Comparison of ENCODE assay signal across 9 cellular contexts in the genomic region with DNA sequence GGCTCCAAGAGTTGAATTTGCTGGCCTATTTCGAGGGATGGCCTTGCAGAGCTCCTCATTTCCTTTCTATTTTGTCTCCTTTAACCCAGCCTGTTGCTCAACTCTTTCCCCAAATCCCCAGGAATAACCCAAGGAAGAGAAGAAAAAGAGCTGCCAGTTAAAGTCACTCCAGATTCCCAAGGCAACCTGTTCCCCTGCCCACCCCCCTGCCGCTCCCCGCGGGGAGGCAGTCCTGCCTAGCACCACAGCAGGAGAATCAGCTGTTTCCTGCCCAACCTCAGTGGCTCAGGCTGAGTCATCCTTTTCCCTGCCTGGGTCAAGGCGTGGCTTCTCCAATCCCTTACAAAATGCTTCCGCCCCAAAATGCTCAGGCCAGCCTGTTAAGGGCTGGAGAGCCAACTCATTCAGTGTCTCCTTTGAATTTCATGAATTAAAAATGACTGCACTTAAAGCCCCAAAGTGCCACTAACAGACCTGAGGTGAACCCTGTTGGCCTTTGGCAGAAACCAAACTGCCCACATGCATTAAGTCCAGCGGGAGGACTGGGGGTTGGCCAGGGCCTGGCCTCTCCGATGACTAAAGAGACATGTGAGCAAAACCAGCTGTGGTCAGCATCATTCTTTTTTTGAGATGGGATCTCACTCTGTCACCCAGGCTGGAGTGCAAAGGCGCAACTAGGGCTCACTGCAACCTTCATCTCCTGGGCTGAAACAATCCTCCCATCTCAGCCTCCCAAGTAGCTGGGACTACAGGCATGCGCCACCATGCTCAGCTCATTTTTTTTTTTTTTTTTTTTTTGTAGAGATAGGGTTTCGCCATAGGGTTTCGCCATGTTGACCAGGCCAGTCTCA.
DNase-seq lines count a peak whose midpoint lies in the region; ATAC-seq and TF ChIP-seq lines count a peak whose summit lies in the region.
"Had no signal": no experiment of that assay in that cellular context is flagged by ENCODE, and none has a peak within 500 bp of the region (broad histone marks: within the 10 kb centered on the region; RNA-seq: fewer than 3 reads in every experiment).

No MANE protein-coding gene starts in this region.

- no peaks in the 10 kb centered on the region for H4K20me1 ChIP-seq in GM23338 (replicated peaks; ENCODE audit: insufficient read depth)

- H3K27ac ChIP-seq in GM23338 (ENCODE audit: low read depth) (peak overlapping the region; percentile 58; the same call in 1 of the 2 replicates), suprapubic skin (peak overlapping the region; percentile 74)

- 0 out of 4 replicates have a peak, but pooled peaks of 1 of the 2 experiments have one; percentile 2 for TF ChIP-seq CTCF in GM23338 (conservative IDR thresholded peaks at IDR 0.05; ENCODE audit: low read depth in 2 of 2)
- peak; percentile 9 for TF ChIP-seq CTCF in cardiac fibroblast (IDR thresholded peaks at IDR 0.05; ENCODE audit: low read depth, low read length)
- no peak for TF ChIP-seq CTCF in suprapubic skin (IDR thresholded peaks at IDR 0.05)

- H3K79me2 ChIP-seq in GM23338 (replicated peaks; ENCODE audit: insufficient read depth): no peaks in the 10 kb centered on the region

- peak overlapping the region; percentile 44; the same call in 1 of the 2 replicates for H3K4me2 ChIP-seq in GM23338

- peaks cover 6% of the 10 kb centered on the region for H3K27me3 Mint-ChIP-seq in GM23338 (ENCODE audit: insufficient read depth, low read depth, poor library complexity)
- H3K27me3 Mint-ChIP-seq: T-cell had no signal

- H3K27ac Mint-ChIP-seq in GM23338: peak overlapping the region; percentile 72
- H3K27ac Mint-ChIP-seq: T-cell had no signal

- DNase-seq in GM23338 (ENCODE audit: low spot score) (peak; percentile 88), NOMO-1 treated with DMSO at 0.1 percent for 48 hours (lab: John Stamatoyannopoulos, UW; ENCODE audit: unreplicated experiment) (peak; percentile 77), cardiac fibroblast (ENCODE audit: low read depth in 2 of 2) (peak; percentile 93 to 97), kidney tubule cell (ENCODE audit: low spot score) (peak; percentile 92), suprapubic skin (ENCODE audit: low spot score in 2 of 2) (peak; percentile 88 to 93), GM19240 (ENCODE audit: insufficient read length, low spot score) (no peak)

- no peaks in the 10 kb centered on the region for H3K27me3 ChIP-seq in GM23338 (ENCODE audit: insufficient read depth)
- no peaks in the 10 kb centered on the region for H3K27me3 ChIP-seq in suprapubic skin

- no peaks in the 10 kb centered on the region for H3F3A ChIP-seq in GM23338 (replicated peaks; ENCODE audit: low read depth)

- H3K36me3 ChIP-seq in GM23338 (ENCODE audit: insufficient read depth): no peaks in the 10 kb centered on the region
- H3K36me3 ChIP-seq in suprapubic skin: no peaks in the 10 kb centered on the region

- peaks cover 5% of the 10 kb centered on the region; the same call in 2 of the 3 replicates for H3K36me3 Mint-ChIP-seq in GM23338 (ENCODE audit: low read depth)
- H3K36me3 Mint-ChIP-seq: T-cell had no signal

- TF ChIP-seq EP300 in suprapubic skin (IDR thresholded peaks at IDR 0.05): no peak

- ATAC-seq in GM23338 (peak; percentile 97), HG02840 (IDR thresholded peaks at IDR 0.05; ENCODE audit: low FRiP score, unreplicated experiment) (no peak), GM18498 (IDR thresholded peaks at IDR 0.05; ENCODE audit: unreplicated experiment) (no peak)
- ATAC-seq: T-cell had no signal

- no peak for TF ChIP-seq POLR2A in suprapubic skin (IDR thresholded peaks at IDR 0.05)

- peak overlapping the region; percentile 8; the same call in 1 of the 2 replicates for H2AFZ ChIP-seq in GM23338

- no peak overlapping the region for H3K4me3 ChIP-seq in GM23338
- peak overlapping the region in 1 of 2 donors; percentile 7 for H3K4me3 ChIP-seq in cardiac fibroblast (replicated peaks in 1 of 2; ENCODE audit: low read depth in 2 of 2, low read length in 2 of 2)
- no peak overlapping the region for H3K4me3 ChIP-seq in suprapubic skin

- peaks cover 12% of the 10 kb centered on the region for H3K9me3 Mint-ChIP-seq in GM23338
- H3K9me3 Mint-ChIP-seq: T-cell had no signal

- no peaks in the 10 kb centered on the region for H3K9me3 ChIP-seq in suprapubic skin

- H3K4me1 ChIP-seq in GM23338 (ENCODE audit: insufficient read depth) (peaks cover 10% of the 10 kb centered on the region), suprapubic skin (peaks cover 40% of the 10 kb centered on the region)

- WGBS in suprapubic skin: 42% methylated on average over 12 of the region's 12 CpGs

- H3K4me1 Mint-ChIP-seq in GM23338: peaks cover 17% of the 10 kb centered on the region

- no peaks in the 10 kb centered on the region for H3K9me2 ChIP-seq in GM23338 (ENCODE audit: insufficient read depth)

- H3K4me3 Mint-ChIP-seq in GM23338: peak overlapping the region; percentile 21; the same call in 1 of the 3 replicates
- H3K4me3 Mint-ChIP-seq: T-cell had no signal

TF ChIP-seq in GM23338, 12 proteins besides CTCF, POLR2A, EP300 and RAD21 (continues in another document):
- TF ChIP-seq EZH2phosphoT487 (IDR thresholded peaks at IDR 0.05; ENCODE audit: unreplicated experiment) (no peak), POLR2AphosphoS5 (IDR thresholded peaks at IDR 0.05; ENCODE audit: low read depth) (no peak), CREB1 (CRISPR knock-in tag; IDR thresholded peaks at IDR 0.05; ENCODE audit: low read depth) (0 out of 2 replicates have a peak, but pooled peaks have one; percentile 11)
- TF ChIP-seq, protein P1, sequence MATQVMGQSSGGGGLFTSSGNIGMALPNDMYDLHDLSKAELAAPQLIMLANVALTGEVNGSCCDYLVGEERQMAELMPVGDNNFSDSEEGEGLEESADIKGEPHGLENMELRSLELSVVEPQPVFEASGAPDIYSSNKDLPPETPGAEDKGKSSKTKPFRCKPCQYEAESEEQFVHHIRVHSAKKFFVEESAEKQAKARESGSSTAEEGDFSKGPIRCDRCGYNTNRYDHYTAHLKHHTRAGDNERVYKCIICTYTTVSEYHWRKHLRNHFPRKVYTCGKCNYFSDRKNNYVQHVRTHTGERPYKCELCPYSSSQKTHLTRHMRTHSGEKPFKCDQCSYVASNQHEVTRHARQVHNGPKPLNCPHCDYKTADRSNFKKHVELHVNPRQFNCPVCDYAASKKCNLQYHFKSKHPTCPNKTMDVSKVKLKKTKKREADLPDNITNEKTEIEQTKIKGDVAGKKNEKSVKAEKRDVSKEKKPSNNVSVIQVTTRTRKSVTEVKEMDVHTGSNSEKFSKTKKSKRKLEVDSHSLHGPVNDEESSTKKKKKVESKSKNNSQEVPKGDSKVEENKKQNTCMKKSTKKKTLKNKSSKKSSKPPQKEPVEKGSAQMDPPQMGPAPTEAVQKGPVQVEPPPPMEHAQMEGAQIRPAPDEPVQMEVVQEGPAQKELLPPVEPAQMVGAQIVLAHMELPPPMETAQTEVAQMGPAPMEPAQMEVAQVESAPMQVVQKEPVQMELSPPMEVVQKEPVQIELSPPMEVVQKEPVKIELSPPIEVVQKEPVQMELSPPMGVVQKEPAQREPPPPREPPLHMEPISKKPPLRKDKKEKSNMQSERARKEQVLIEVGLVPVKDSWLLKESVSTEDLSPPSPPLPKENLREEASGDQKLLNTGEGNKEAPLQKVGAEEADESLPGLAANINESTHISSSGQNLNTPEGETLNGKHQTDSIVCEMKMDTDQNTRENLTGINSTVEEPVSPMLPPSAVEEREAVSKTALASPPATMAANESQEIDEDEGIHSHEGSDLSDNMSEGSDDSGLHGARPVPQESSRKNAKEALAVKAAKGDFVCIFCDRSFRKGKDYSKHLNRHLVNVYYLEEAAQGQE (IDR thresholded peaks at IDR 0.05; ENCODE audit: unreplicated experiment): no peak
